9 cellular contexts compared by ENCODE assay signal in the genomic region with DNA sequence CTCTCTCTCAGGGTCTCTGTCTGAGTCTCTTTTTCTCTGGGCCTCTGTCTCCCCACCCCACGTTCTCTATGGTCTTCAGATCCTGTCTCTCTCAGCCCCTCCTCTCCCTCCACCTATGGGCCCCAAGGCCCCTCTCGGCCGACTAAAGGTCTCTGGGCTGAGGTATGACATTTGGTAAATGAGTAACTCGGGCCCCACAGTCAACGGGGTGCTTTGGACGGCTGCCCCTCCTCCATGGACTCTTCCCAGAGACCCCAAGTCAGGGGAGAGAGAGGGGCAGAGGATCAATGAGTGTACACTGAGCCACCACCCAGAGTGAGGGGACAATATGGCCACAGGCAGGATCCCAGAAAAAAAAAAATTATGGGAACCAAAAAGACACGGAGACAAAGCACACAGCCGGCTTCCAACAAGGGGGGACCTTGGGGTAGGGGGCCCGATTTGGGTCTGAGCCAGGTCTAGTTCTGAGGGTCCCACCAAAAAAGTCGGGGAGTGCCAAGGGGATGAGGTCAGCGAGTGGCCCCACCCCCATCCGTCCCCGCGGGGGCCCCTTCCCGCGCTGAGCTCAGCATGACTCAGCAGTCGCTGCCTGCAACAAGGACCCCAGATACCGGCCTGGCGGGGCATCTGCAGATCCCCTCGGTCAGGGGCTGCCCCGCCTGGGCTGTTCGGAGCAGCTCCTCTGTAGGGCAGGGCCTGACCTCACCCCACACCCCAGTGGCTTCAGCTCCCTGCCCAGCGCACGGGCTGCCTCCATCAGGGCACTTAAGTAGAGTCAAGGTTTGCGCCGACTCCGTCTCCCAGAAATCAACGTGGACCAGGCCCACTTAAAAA. TPM values are rescaled to one million over a fixed set of nuclear protein-coding genes. Genes with fewer than 3 reads are reported as not detected.
DNase-seq lines count a peak whose midpoint lies in the region; ATAC-seq and TF ChIP-seq lines count a peak whose summit lies in the region.
"Had no signal": no experiment of that assay in that cellular context is flagged by ENCODE, and none has a peak within 500 bp of the region (broad histone marks: within the 10 kb centered on the region; RNA-seq: fewer than 3 reads in every experiment).

No MANE protein-coding gene starts in this region.

- peaks cover 50% of the 10 kb centered on the region for H3K4me1 Mint-ChIP-seq in Calu3 (ENCODE audit: low read depth, unreplicated experiment)
- H3K4me1 Mint-ChIP-seq in T-helper 2 cell treated with Interferon-gamma antibody and Interleukin-4, amounts not matched to agents 5 μg/mL and 100 μg/mL, for 36 hours (ENCODE audit: low read depth): peaks cover 49% of the 10 kb centered on the region

- CTCF ChIA-PET in Calu3 (lab: Charles Lee): interaction anchor here (1.3 kb wide), 1 partner anchor 9 kb away, joined by 4 read pairs; the partner anchor contains the start of gene BAX

- no peaks in the 10 kb centered on the region for H3K27me3 Mint-ChIP-seq in Calu3 (ENCODE audit: unreplicated experiment)
- H3K27me3 Mint-ChIP-seq in T-helper 2 cell treated with Interferon-gamma antibody and Interleukin-4, amounts not matched to agents 5 μg/mL and 100 μg/mL, for 36 hours (ENCODE audit: low read depth): no peaks in the 10 kb centered on the region

- H3K9me3 Mint-ChIP-seq in Calu3 (ENCODE audit: low read depth, unreplicated experiment): no peaks in the 10 kb centered on the region
- no peaks in the 10 kb centered on the region for H3K9me3 Mint-ChIP-seq in T-helper 2 cell treated with Interferon-gamma antibody and Interleukin-4, amounts not matched to agents 5 μg/mL and 100 μg/mL, for 36 hours

- H3K4me3 ChIP-seq in ascending aorta: peak overlapping the region; percentile 89 to 94

- H3K36me3 ChIP-seq in ascending aorta: peaks cover 13 to 19% of the 10 kb centered on the region in 2 donors

- H3K9me3 ChIP-seq in ascending aorta: no peaks in the 10 kb centered on the region

- H3K27ac Mint-ChIP-seq in Calu3 (ENCODE audit: unreplicated experiment): peak overlapping the region; percentile 99
- peak overlapping the region; percentile 93 for H3K27ac Mint-ChIP-seq in T-helper 2 cell treated with Interferon-gamma antibody and Interleukin-4, amounts not matched to agents 5 μg/mL and 100 μg/mL, for 36 hours

- DNase-seq in Calu3 (peak; percentile 75), ascending aorta (ENCODE audit: low spot score in 2 of 2) (peak in 1 of 2 donors; percentile 88), hippocampal formation (lab: John Stamatoyannopoulos, UW) (peak; percentile 25 to 53), retina (peak; percentile 73)
- peak; percentile 73 for DNase-seq in T-helper 2 cell treated with Interferon-gamma antibody and Interleukin-4, amounts not matched to agents 5 μg/mL and 100 μg/mL, for 36 hours (ENCODE audit: low spot score)

- ATAC-seq in HG03108 (IDR thresholded peaks at IDR 0.05; ENCODE audit: unreplicated experiment): peak; percentile 27
- no peak for ATAC-seq in GM21619 (IDR thresholded peaks at IDR 0.05; ENCODE audit: unreplicated experiment)
- ATAC-seq in HG02973 (IDR thresholded peaks at IDR 0.05; ENCODE audit: unreplicated experiment): no peak

- H3K36me3 Mint-ChIP-seq in Calu3 (ENCODE audit: insufficient read depth, unreplicated experiment): peaks cover 94% of the 10 kb centered on the region
- peaks cover 42% of the 10 kb centered on the region for H3K36me3 Mint-ChIP-seq in T-helper 2 cell treated with Interferon-gamma antibody and Interleukin-4, amounts not matched to agents 5 μg/mL and 100 μg/mL, for 36 hours (ENCODE audit: low read depth)

- no TSS peak for BruUV-seq in Calu3 (replicated peaks; lab: Mats Ljungman, UMichigan)

- H3K27me3 ChIP-seq in ascending aorta: no peaks in the 10 kb centered on the region

- peak overlapping the region; percentile 98 for H3K4me3 Mint-ChIP-seq in Calu3 (ENCODE audit: low read depth, unreplicated experiment)
- peak overlapping the region; percentile 85 for H3K4me3 Mint-ChIP-seq in T-helper 2 cell treated with Interferon-gamma antibody and Interleukin-4, amounts not matched to agents 5 μg/mL and 100 μg/mL, for 36 hours

- no peak for TF ChIP-seq CTCF in Calu3 (IDR thresholded peaks at IDR 0.05; ENCODE audit: unreplicated experiment)
- no peak for TF ChIP-seq CTCF in ascending aorta (IDR thresholded peaks at IDR 0.05)

- intact Hi-C loops in Calu3 (cut with micrococcal nuclease; ENCODE audit: unreplicated experiment) (loop anchor here (2.0 kb wide), 1 partner anchor 89 kb away; no protein-coding TSS in a partner anchor), ascending aorta (cut with DNase I) (loop anchor here (2.0 kb wide), 2 partner anchors 29 to 127 kb away; partner anchors contain the start of genes GYS1, HSD17B14 and RUVBL2)

- peak overlapping the region; percentile 89 to 96 for H3K27ac ChIP-seq in ascending aorta

- peaks cover 9 to 37% of the 10 kb centered on the region in 2 donors for H3K4me1 ChIP-seq in ascending aorta

RNA-seq across cellular contexts. Expression of gene FTL, which starts 1.5 kb away (rescaled TPM):
- total RNA-seq in Calu3 (2022): 1,459 and 1,979 TPM in 2 replicates
- total RNA-seq in ascending aorta: 7,736 TPM

RNA-seq across cellular contexts. Expression of gene BAX, which starts 8.9 kb away (rescaled TPM):
- total RNA-seq in Calu3 (2022) (141 and 147 TPM in 2 replicates), ascending aorta (182 TPM)

RNA-seq across cellular contexts. Expression of gene GYS1, which starts 29.5 kb away (rescaled TPM):
- total RNA-seq in Calu3 (2022): 59.6 and 64.7 TPM in 2 replicates
- total RNA-seq in ascending aorta: 21.8 TPM

RNA-seq across cellular contexts. Expression of gene DHDH, which starts 30.1 kb away (rescaled TPM):
- total RNA-seq in Calu3 (2022) (2.1 and 5.3 TPM in 2 replicates), ascending aorta (not detected)
- total RNA-seq: T-helper 1 cell treated with Interleukin-12 subunit alpha and Interleukin-12 subunit beta and Interleukin-4 antibody, amounts not matched to agents 30 ng/mL and 1 ng/mL, for 36 hours had no signal

RNA-seq across cellular contexts. Expression of gene RUVBL2, which starts 30.1 kb away (rescaled TPM):
- total RNA-seq in Calu3 (2022) (184 and 199 TPM in 2 replicates), ascending aorta (106 TPM)
